ENCODE assay signal across 8 cellular contexts in the genomic region with DNA sequence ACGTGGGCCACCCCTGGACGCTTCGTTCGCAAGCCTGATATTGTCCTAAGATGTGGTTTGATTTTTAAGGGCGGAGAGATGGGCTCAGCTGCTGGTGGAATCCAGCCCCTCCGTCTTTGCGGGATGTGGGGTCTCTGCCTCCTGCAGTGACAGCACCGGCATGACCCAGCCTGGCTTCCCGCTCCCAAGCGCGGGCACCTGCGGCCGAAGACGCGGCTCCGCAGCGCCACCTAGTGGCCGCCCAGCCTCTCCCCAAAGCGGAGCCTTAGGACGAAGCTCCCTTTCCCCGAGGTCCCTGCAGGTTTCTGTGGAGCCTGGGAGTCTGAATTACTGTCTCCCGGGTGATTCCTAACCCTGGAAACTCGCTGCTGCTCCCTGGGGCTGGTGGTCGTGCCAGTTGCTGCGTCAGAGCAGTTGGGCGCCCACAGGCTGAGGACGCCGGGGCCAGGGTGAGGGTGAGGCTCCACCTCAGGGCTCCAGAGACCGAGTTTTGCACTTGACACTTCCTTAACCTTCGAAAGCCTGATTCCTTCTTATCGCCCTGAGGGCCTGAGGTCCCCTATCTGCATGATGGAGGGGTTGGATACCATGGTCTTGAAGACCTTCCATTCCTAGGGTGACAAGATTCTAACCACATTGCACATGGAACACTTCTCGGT.
DNase-seq lines count a peak whose midpoint lies in the region; ATAC-seq lines count a peak whose summit lies in the region.

No MANE protein-coding gene starts in this region.

- DNase-seq in AG20443 (ENCODE audit: low spot score), result peak; percentile 87
- peak; percentile 22 for DNase-seq in RKO (ENCODE audit: low spot score)
- peak; percentile 33 for DNase-seq in activated gamma-delta T cell (lab: John Stamatoyannopoulos, UW)
- peak in 41 of 42 donors; percentile 18 to 85 (median 68) for DNase-seq in head of caudate nucleus
- DNase-seq in sciatic nerve (ENCODE audit: low spot score), result peak; percentile 80

- ATAC-seq in GM18861 (IDR thresholded peaks at IDR 0.05; ENCODE audit: unreplicated experiment) (peak; percentile 64), HG03108 (IDR thresholded peaks at IDR 0.05; ENCODE audit: unreplicated experiment) (peak; percentile 85), sciatic nerve (peak; percentile 68), GM21825 (IDR thresholded peaks at IDR 0.05; ENCODE audit: unreplicated experiment) (no peak)

- intact Hi-C loops in head of caudate nucleus (cut with DNase I), result no loop called here
- intact Hi-C loops in sciatic nerve (cut with DNase I), result no loop called here

Comparison
In these comparisons a context has a peak if more than half of its experiments do, and no peak if none do; other contexts are left out.
1. DNase-seq: peak in every context shown above with its lines; median percentile 87 in AG20443; 80 in sciatic nerve; 68 in head of caudate nucleus; 33 in activated gamma-delta T cell; 22 in RKO.